Comparison of ENCODE assay signal across 8 cellular contexts in the genomic region with DNA sequence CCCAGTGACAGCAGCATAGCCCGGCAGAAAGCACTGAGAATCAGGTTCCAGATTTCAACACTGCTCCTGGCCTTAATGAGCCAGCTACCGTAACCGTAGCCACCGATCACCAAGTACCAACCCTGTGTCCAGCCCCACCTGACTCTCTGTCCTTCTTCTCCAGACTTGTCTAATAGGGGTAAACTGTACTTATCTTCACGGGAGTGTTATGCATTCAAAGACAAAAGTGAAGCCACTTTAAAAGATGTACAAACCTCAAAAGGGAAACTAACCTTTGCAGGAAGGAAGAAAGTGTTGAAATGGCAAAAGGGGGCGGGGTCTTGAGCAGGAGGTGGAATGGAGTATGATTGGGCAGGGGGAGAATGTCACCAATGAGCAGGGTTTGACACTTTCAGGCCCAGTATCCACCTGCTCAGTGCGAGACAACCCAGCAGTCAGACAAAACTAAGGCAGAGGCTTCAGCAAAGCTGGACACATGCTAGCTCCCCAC.
A peak's percentile ranks its signal among the peaks of the same experiment; 100 is the strongest.
DNase-seq lines count a peak whose midpoint lies in the region; ATAC-seq, FAIRE-seq and TF ChIP-seq lines count a peak whose summit lies in the region.

No MANE protein-coding gene starts in this region.

- H3K9me3 ChIP-seq in esophagus muscularis mucosa: no peaks in the 10 kb centered on the region

- TF ChIP-seq EP300 in esophagus muscularis mucosa (IDR thresholded peaks at IDR 0.05): no peak

- no peak for TF ChIP-seq CTCF in esophagus muscularis mucosa (IDR thresholded peaks at IDR 0.05)

- DNase-seq in GM12891 (ENCODE audit: insufficient read length, low spot score) (peak; percentile 49), immature natural killer cell (peak; percentile 79 to 83 (median 82)), NCI-H774 (lab: John Stamatoyannopoulos, UW) (no peak), esophagus muscularis mucosa (ENCODE audit: extremely low spot score) (no peak)
- DNase-seq in activated CD4-positive, alpha-beta T cell treated with anti-CD3 and anti-CD28 coated beads for 4 hours: peak; percentile 73 to 83

- H3K4me1 Mint-ChIP-seq in immature natural killer cell: peaks cover 89 to 99% of the 10 kb centered on the region in 2 donors

- WGBS in esophagus muscularis mucosa: 84% methylated on average over 7 of the region's 7 CpGs

- intact Hi-C loops in esophagus muscularis mucosa (cut with DNase I): no loop called here

- peaks cover 0 to 20% (median 16%) of the 10 kb centered on the region in 4 donors for H3K4me1 ChIP-seq in esophagus muscularis mucosa

- TF ChIP-seq POLR2A in GM12891 (IDR thresholded peaks at IDR 0.05; ENCODE audit: low read depth, low read length) (0 out of 2 replicates have a peak, but pooled peaks have one; percentile 40), esophagus muscularis mucosa (IDR thresholded peaks at IDR 0.05; ENCODE audit: low read depth) (no peak)

- no peaks in the 10 kb centered on the region for H3K36me3 Mint-ChIP-seq in immature natural killer cell

- H3K9me3 Mint-ChIP-seq in immature natural killer cell: no peaks in the 10 kb centered on the region

- peak overlapping the region; percentile 74 to 95 (median 90) for H3K27ac Mint-ChIP-seq in immature natural killer cell

- H3K27me3 ChIP-seq in esophagus muscularis mucosa: no peaks in the 10 kb centered on the region

- no peak overlapping the region for H3K27ac ChIP-seq in esophagus muscularis mucosa (replicated peaks in 1 of 4)

- ATAC-seq in HG03095 (IDR thresholded peaks at IDR 0.05; ENCODE audit: unreplicated experiment) (peak; percentile 59), HG03378 (IDR thresholded peaks at IDR 0.05; ENCODE audit: unreplicated experiment) (no peak), GM18870 (IDR thresholded peaks at IDR 0.05; ENCODE audit: unreplicated experiment) (no peak)

- H3K27me3 Mint-ChIP-seq in immature natural killer cell (ENCODE audit: low read depth in 3 of 3): peaks cover 1 to 11% (median 10%) of the 10 kb centered on the region in 3 donors

- peak overlapping the region; percentile 64 to 83 (median 74) for H3K4me3 Mint-ChIP-seq in immature natural killer cell

- H3K36me3 ChIP-seq in esophagus muscularis mucosa: no peaks in the 10 kb centered on the region

- FAIRE-seq in GM12891 (lab: Jason Lieb, UNC): peak; percentile 94

- H3K4me3 ChIP-seq in esophagus muscularis mucosa: no peak overlapping the region

TF ChIP-seq in GM12891, 5 proteins besides CTCF, POLR2A, EP300 and RAD21:
- TF ChIP-seq SPI1 (IDR thresholded peaks at IDR 0.05; ENCODE audit: low read depth, low read length) (no peak), POLR2AphosphoS5 (IDR thresholded peaks at IDR 0.05; ENCODE audit: low read depth, low read length) (0 out of 2 replicates have a peak, but pooled peaks have one; percentile 35), POU2F2 (IDR thresholded peaks at IDR 0.05; ENCODE audit: low read depth, low read length) (no peak), PAX5 (IDR thresholded peaks at IDR 0.05; ENCODE audit: insufficient read depth, low read length, severe bottlenecking) (no peak), TAF1 (IDR thresholded peaks at IDR 0.05; ENCODE audit: low read depth, low read length) (peak; percentile 45; the same call in 1 of the 2 replicates)

Comparison
In these comparisons a context has a peak if more than half of its experiments do, and no peak if none do; other contexts are left out.
1. DNase-seq: peak in GM12891 (single experiment), activated CD4-positive, alpha-beta T cell treated with anti-CD3 and anti-CD28 coated beads for 4 hours (2 of 2) and immature natural killer cell (3 of 3); none in NCI-H774 (single experiment) and esophagus muscularis mucosa (single experiment).